In the genomic region with DNA sequence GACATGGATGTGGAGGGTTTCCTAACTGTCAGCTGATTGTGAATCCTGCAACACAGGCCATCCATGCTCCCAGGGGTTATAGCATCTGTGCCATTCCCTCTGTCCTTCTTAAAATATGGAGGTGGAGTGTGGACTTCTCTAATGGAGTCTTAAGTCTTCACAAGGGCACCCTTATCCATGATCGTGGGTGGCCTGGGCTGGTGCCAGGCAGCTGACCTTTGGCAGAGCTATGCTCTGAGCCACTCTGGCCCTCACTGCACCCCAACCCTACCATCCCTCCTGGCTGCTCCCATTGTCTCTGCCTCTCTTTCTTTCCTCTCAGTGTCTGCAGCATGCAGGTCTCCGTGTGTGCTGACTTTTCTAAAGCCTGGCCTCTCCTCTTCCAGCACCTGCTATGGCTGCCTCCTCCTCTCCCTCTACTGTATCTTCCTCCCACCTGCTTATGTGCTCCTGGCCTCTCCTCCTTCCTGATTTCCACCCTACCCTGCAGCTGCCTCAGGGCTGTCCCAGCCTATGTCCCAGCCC, we compare ENCODE assay signal across 20 cellular contexts. TPM values are rescaled to one million over a fixed set of nuclear protein-coding genes. Genes with fewer than 3 reads are reported as not detected.
DNase-seq lines count a peak whose midpoint lies in the region; ATAC-seq, FAIRE-seq and TF ChIP-seq lines count a peak whose summit lies in the region.
"Had no signal": no experiment of that assay in that cellular context is flagged by ENCODE, and none has a peak within 500 bp of the region (broad histone marks: within the 10 kb centered on the region; RNA-seq: fewer than 3 reads in every experiment).

No MANE protein-coding gene starts in this region.

- no peaks in the 10 kb centered on the region for H3K4me1 Mint-ChIP-seq in activated naive CD4-positive, alpha-beta T cell treated with anti-CD3 and anti-CD28 coated beads, Interleukin-2, amount 10 ng/mL, durations not matched to agents 7 days and 5 days
- H3K4me1 Mint-ChIP-seq in astrocyte (ENCODE audit: low read depth, unreplicated experiment): no peaks in the 10 kb centered on the region

- H2AK5ac ChIP-seq in neuronal stem cell (ENCODE audit: low read depth, low read length) (no peak overlapping the region), mesenchymal stem cell (ENCODE audit: low read length, severe bottlenecking) (no peak overlapping the region)

- H2BK15ac ChIP-seq in neuronal stem cell (ENCODE audit: low read length): no peak overlapping the region
- no peak overlapping the region for H2BK15ac ChIP-seq in mesenchymal stem cell (ENCODE audit: low read depth, poor library complexity, severe bottlenecking)

- no peak overlapping the region for H2BK120ac ChIP-seq in neuronal stem cell (ENCODE audit: low read depth, low read length)
- H2BK120ac ChIP-seq in mesenchymal stem cell (ENCODE audit: low read depth, low read length): no peak overlapping the region

- H3K4me1 ChIP-seq in astrocyte (ENCODE audit: insufficient read depth, low read length): no peaks in the 10 kb centered on the region
- H3K4me1 ChIP-seq in neuronal stem cell (ENCODE audit: control insufficient read depth in 2 of 2, insufficient read depth in 1 of 2, low read depth in 1 of 2, low read length in 2 of 2): peaks cover 3 to 10% of the 10 kb centered on the region in 2 donors
- H3K4me1 ChIP-seq in mesenchymal stem cell (ENCODE audit: control insufficient read depth, insufficient read depth, low read depth, low read length): peaks cover 5% of the 10 kb centered on the region

- no peak overlapping the region for H3K4ac ChIP-seq in neuronal stem cell (ENCODE audit: low read length)
- H3K4ac ChIP-seq in mesenchymal stem cell (ENCODE audit: low read depth in 1 of 2, low read length in 2 of 2): no peak overlapping the region

- H2AFZ ChIP-seq in astrocyte (ENCODE audit: low read depth, low read length) (no peak overlapping the region), neuronal stem cell (ENCODE audit: low read length) (no peak overlapping the region), mesenchymal stem cell (ENCODE audit: low read depth, low read length) (no peak overlapping the region)

- H2BK12ac ChIP-seq in neuronal stem cell (ENCODE audit: low read length) (no peak overlapping the region), mesenchymal stem cell (ENCODE audit: low read length in 2 of 2) (no peak overlapping the region)

- no CpG with 5 or more reads among the region's 2 CpGs for WGBS in neuronal stem cell (ENCODE audit: extremely low coverage in 2 of 2, insufficient read length in 2 of 2, insufficient replicate concordance in 1 of 2), 2 donors
- WGBS in mesenchymal stem cell: 63% methylated on average over 2 of the region's 2 CpGs

- FAIRE-seq in astrocyte (lab: Jason Lieb, UNC): no peak
- FAIRE-seq: GM12892, H54 had no signal

- CTCF ChIA-PET in activated naive CD4-positive, alpha-beta T cell treated with anti-CD3 and anti-CD28 coated beads, Interleukin-2, amount 10 ng/mL, durations not matched to agents 7 days and 5 days (lab: Charles Lee): no interaction called here

- H3K27me3 ChIP-seq in astrocyte (ENCODE audit: insufficient read depth, low read length): peaks cover 15% of the 10 kb centered on the region
- peaks cover 0 to 28% (median 2%) of the 10 kb centered on the region in 3 experiments for H3K27me3 ChIP-seq in neuronal stem cell (ENCODE audit: control insufficient read depth in 3 of 3, insufficient read depth in 3 of 3, low read depth in 1 of 3, low read length in 3 of 3)
- H3K27me3 ChIP-seq in mesenchymal stem cell (ENCODE audit: control insufficient read depth in 1 of 2, insufficient read depth in 1 of 2, low read length in 2 of 2): peaks cover 51 to 78% of the 10 kb centered on the region in 2 experiments

- peaks cover 64% of the 10 kb centered on the region for H3K27me3 Mint-ChIP-seq in activated naive CD4-positive, alpha-beta T cell treated with anti-CD3 and anti-CD28 coated beads, Interleukin-2, amount 10 ng/mL, durations not matched to agents 7 days and 5 days
- H3K27me3 Mint-ChIP-seq in astrocyte (ENCODE audit: low read depth, unreplicated experiment): peaks cover 39% of the 10 kb centered on the region

- H3K4me3 Mint-ChIP-seq in activated naive CD4-positive, alpha-beta T cell treated with anti-CD3 and anti-CD28 coated beads, Interleukin-2, amount 10 ng/mL, durations not matched to agents 7 days and 5 days: no peak overlapping the region
- H3K4me3 Mint-ChIP-seq in astrocyte (ENCODE audit: unreplicated experiment): no peak overlapping the region
- H3K4me3 Mint-ChIP-seq: CD14-positive monocyte, IgD-negative memory B cell had no signal

- H3K36me3 Mint-ChIP-seq in activated naive CD4-positive, alpha-beta T cell treated with anti-CD3 and anti-CD28 coated beads, Interleukin-2, amount 10 ng/mL, durations not matched to agents 7 days and 5 days: no peaks in the 10 kb centered on the region
- H3K36me3 Mint-ChIP-seq in astrocyte (ENCODE audit: low read depth, unreplicated experiment): peaks cover 2% of the 10 kb centered on the region
- H3K36me3 Mint-ChIP-seq: CD14-positive monocyte had no signal

- ATAC-seq in GM18498 (IDR thresholded peaks at IDR 0.05; ENCODE audit: unreplicated experiment): no peak
- ATAC-seq: Panc1 had no signal

- peak; percentile 9 for DNase-seq in activated naive CD4-positive, alpha-beta T cell treated with anti-CD3 and anti-CD28 coated beads, Interleukin-2, amount 10 ng/mL, durations not matched to agents 7 days and 5 days
- no peak for DNase-seq in activated naive CD4-positive, alpha-beta T cell treated with Interleukin-2 at 50 U/mL for 16 hours
- DNase-seq in astrocyte (ENCODE audit: low read depth) (no peak), neuronal stem cell (ENCODE audit: low spot score) (no peak), mesenchymal stem cell (no peak)
- no peak for DNase-seq in activated effector memory CD4-positive, alpha-beta T cell treated with anti-CD3 and anti-CD28 coated beads, Interleukin-2, amount 50 U/mL, for 16 hours
- DNase-seq: DMS153, Kasumi-1, MM.1S, NCI-H1092 treated with DMSO at 0.1 percent for 48 hours, NCI-H187 treated with DMSO at 0.1 percent for 48 hours, NCI-H2171 treated with DMSO at 0.1 percent for 48 hours, NCI-H524, SK-N-SH had no signal

- no peak overlapping the region for H3K9ac ChIP-seq in astrocyte (ENCODE audit: low read length)
- H3K9ac ChIP-seq in neuronal stem cell (ENCODE audit: low read depth, low read length, poor library complexity): no peak overlapping the region
- H3K9ac ChIP-seq in mesenchymal stem cell (ENCODE audit: low read length): no peak overlapping the region
- H3K9ac ChIP-seq: SK-N-SH had no signal

- no peaks in the 10 kb centered on the region for H4K20me1 ChIP-seq in astrocyte (ENCODE audit: insufficient read depth, low read length)

- H2BK5ac ChIP-seq in neuronal stem cell (ENCODE audit: low read length): no peak overlapping the region
- H2BK5ac ChIP-seq in mesenchymal stem cell (ENCODE audit: low read depth, low read length, poor library complexity, severe bottlenecking): no peak overlapping the region

- H3K27ac ChIP-seq in astrocyte (ENCODE audit: low read depth, low read length): no peak overlapping the region
- no peak overlapping the region for H3K27ac ChIP-seq in neuronal stem cell (replicated peaks; ENCODE audit: low read length)
- no peak overlapping the region for H3K27ac ChIP-seq in mesenchymal stem cell (ENCODE audit: low read length, poor library complexity, severe bottlenecking)

- H4K8ac ChIP-seq in neuronal stem cell (ENCODE audit: low read depth, low read length) (no peak overlapping the region), mesenchymal stem cell (ENCODE audit: low read length) (no peak overlapping the region)

- H3K4me3 ChIP-seq in astrocyte (ENCODE audit: insufficient read depth, low read depth, low read length) (no peak overlapping the region), neuronal stem cell (ENCODE audit: low read length in 2 of 2) (no peak overlapping the region), mesenchymal stem cell (ENCODE audit: insufficient read depth in 1 of 2, low read depth in 1 of 2, low read length in 2 of 2) (no peak overlapping the region)

- no peak overlapping the region for H3K27ac Mint-ChIP-seq in activated naive CD4-positive, alpha-beta T cell treated with anti-CD3 and anti-CD28 coated beads, Interleukin-2, amount 10 ng/mL, durations not matched to agents 7 days and 5 days
- peak overlapping the region; percentile 55 for H3K27ac Mint-ChIP-seq in astrocyte (ENCODE audit: unreplicated experiment)
- H3K27ac Mint-ChIP-seq: CD14-positive monocyte, IgD-negative memory B cell had no signal

- H3K23ac ChIP-seq in neuronal stem cell (ENCODE audit: low read depth, low read length, poor library complexity) (no peak overlapping the region), mesenchymal stem cell (ENCODE audit: low read length in 2 of 2) (no peak overlapping the region)

- H3K18ac ChIP-seq in neuronal stem cell (ENCODE audit: low read length): no peak overlapping the region
- no peak overlapping the region for H3K18ac ChIP-seq in mesenchymal stem cell (ENCODE audit: low read depth in 1 of 2, low read length in 2 of 2)

- no peak for TF ChIP-seq CTCF in astrocyte (IDR thresholded peaks at IDR 0.05; ENCODE audit: insufficient read depth, low read depth, low read length)

- H3K4me2 ChIP-seq in astrocyte (ENCODE audit: low read length) (no peak overlapping the region), neuronal stem cell (ENCODE audit: insufficient read depth, low read length, poor library complexity, severe bottlenecking) (no peak overlapping the region), mesenchymal stem cell (ENCODE audit: low read length, poor library complexity, severe bottlenecking) (no peak overlapping the region)
- H3K4me2 ChIP-seq: SK-N-SH had no signal

- H3K14ac ChIP-seq in neuronal stem cell (ENCODE audit: low read length) (peak overlapping the region; percentile 32), mesenchymal stem cell (ENCODE audit: low read length in 2 of 2) (no peak overlapping the region)

- no peaks in the 10 kb centered on the region for H3K9me3 Mint-ChIP-seq in activated naive CD4-positive, alpha-beta T cell treated with anti-CD3 and anti-CD28 coated beads, Interleukin-2, amount 10 ng/mL, durations not matched to agents 7 days and 5 days
- H3K9me3 Mint-ChIP-seq in astrocyte (ENCODE audit: unreplicated experiment): peaks cover 2% of the 10 kb centered on the region
- H3K9me3 Mint-ChIP-seq: CD14-positive monocyte, IgD-negative memory B cell had no signal

- no peak overlapping the region for H4K91ac ChIP-seq in neuronal stem cell (ENCODE audit: low read depth, low read length, poor library complexity)
- no peak overlapping the region for H4K91ac ChIP-seq in mesenchymal stem cell (ENCODE audit: low read length)

- no peaks in the 10 kb centered on the region for H3K36me3 ChIP-seq in astrocyte (ENCODE audit: insufficient read depth, low read length)
- peaks cover 0 to 2% of the 10 kb centered on the region in 2 donors for H3K36me3 ChIP-seq in neuronal stem cell (replicated peaks in 1 of 2; ENCODE audit: control insufficient read depth in 2 of 2, insufficient read depth in 2 of 2, low read length in 2 of 2)
- H3K36me3 ChIP-seq in mesenchymal stem cell (ENCODE audit: control insufficient read depth in 1 of 2, insufficient read depth in 2 of 2, low read depth in 1 of 2, low read length in 2 of 2): no peaks in the 10 kb centered on the region

- H3K9me3 ChIP-seq in astrocyte (ENCODE audit: insufficient read depth, low read depth, low read length): no peaks in the 10 kb centered on the region
- H3K9me3 ChIP-seq in neuronal stem cell (replicated peaks in 1 of 2; ENCODE audit: control insufficient read depth in 2 of 2, insufficient read depth in 1 of 2, low read depth in 1 of 2, low read length in 2 of 2): peaks cover 6 to 10% of the 10 kb centered on the region in 2 donors
- H3K9me3 ChIP-seq in mesenchymal stem cell (ENCODE audit: control insufficient read depth, low read length): no peaks in the 10 kb centered on the region
- H3K9me3 ChIP-seq: SK-N-SH had no signal

- H3K79me1 ChIP-seq in neuronal stem cell (ENCODE audit: low read depth, low read length): no peaks in the 10 kb centered on the region
- H3K79me1 ChIP-seq in mesenchymal stem cell (replicated peaks; ENCODE audit: low read length, poor library complexity, severe bottlenecking): no peaks in the 10 kb centered on the region

- no peaks in the 10 kb centered on the region for H3K79me2 ChIP-seq in astrocyte (ENCODE audit: insufficient read depth, low read length)

RNA-seq across cellular contexts. Expression of a gene that starts 11.2 kb away (rescaled TPM):
- total RNA-seq in astrocyte: 37.8 and 40.0 TPM in 2 replicates
- polyA plus RNA-seq in neuronal stem cell (2013, experiment 1 of 2): 40.9 TPM
- polyA plus RNA-seq in neuronal stem cell (2013, experiment 2 of 2): 42.6 TPM
- polyA plus RNA-seq in mesenchymal stem cell (2013, experiment 1 of 2): 19.4 TPM
- 22.8 TPM for polyA plus RNA-seq in mesenchymal stem cell (2013, experiment 2 of 2)
